Comparison of ENCODE assay signal across 7 cellular contexts in genomic region chr11:59614277-59615131, GRCh38. TPM values are rescaled to one million over a fixed set of nuclear protein-coding genes. Genes with fewer than 3 reads are reported as not detected.
DNase-seq lines count a peak whose midpoint lies in the region; ATAC-seq and TF ChIP-seq lines count a peak whose summit lies in the region.

No MANE protein-coding gene starts in this region.

- ATAC-seq in GM23338 (no peak), GM21723 (IDR thresholded peaks at IDR 0.05; ENCODE audit: unreplicated experiment) (no peak), GM18498 (IDR thresholded peaks at IDR 0.05; ENCODE audit: unreplicated experiment) (no peak)

- peaks cover 13% of the 10 kb centered on the region; the same call in 2 of the 3 replicates for H3K36me3 Mint-ChIP-seq in GM23338 (ENCODE audit: low read depth)

- no peaks in the 10 kb centered on the region for H3K9me2 ChIP-seq in GM23338 (ENCODE audit: insufficient read depth)

- peak overlapping the region; percentile 84 for H3K9ac ChIP-seq in SK-N-MC (ENCODE audit: insufficient read length)

- H4K20me1 ChIP-seq in GM23338 (replicated peaks; ENCODE audit: insufficient read depth), result peaks cover 29% of the 10 kb centered on the region

- H3K27me3 ChIP-seq in GM23338 (ENCODE audit: insufficient read depth), result no peaks in the 10 kb centered on the region

- peaks cover 8% of the 10 kb centered on the region for H3K4me1 ChIP-seq in GM23338 (ENCODE audit: insufficient read depth)

- DNase-seq in GM23338 (ENCODE audit: low spot score) (no peak), SK-N-MC (ENCODE audit: low read depth, low spot score) (no peak), fibroblast of villous mesenchyme (ENCODE audit: low read depth) (peak; percentile 14), skeletal muscle cell (ENCODE audit: low read depth) (no peak)
- DNase-seq in stimulated activated CD4-positive, alpha-beta T cell treated with anti-CD3 and anti-CD28 coated beads, Interleukin-2, amount 100 ng/mL, for 48 hours, result no peak

- peak overlapping the region; percentile 93 for H3K4me2 ChIP-seq in GM23338

- H2AFZ ChIP-seq in GM23338, result no peak overlapping the region

- H3K9me3 ChIP-seq in SK-N-MC (ENCODE audit: low read depth, low read length), result no peaks in the 10 kb centered on the region

- H3K27ac Mint-ChIP-seq in GM23338, result peak overlapping the region; percentile 89

- peak overlapping the region; percentile 90 for H3K4me3 ChIP-seq in GM23338
- H3K4me3 ChIP-seq in SK-N-MC, result peak overlapping the region; percentile 91
- peak overlapping the region; percentile 66 for H3K4me3 ChIP-seq in fibroblast of villous mesenchyme (ENCODE audit: low read depth, low read length)
- peak overlapping the region; percentile 88 for H3K4me3 ChIP-seq in skeletal muscle cell (ENCODE audit: low read depth, low read length)

- H3K27ac ChIP-seq in GM23338 (ENCODE audit: low read depth) (no peak overlapping the region; the same call in 1 of the 2 replicates), SK-N-MC (no peak overlapping the region)

- H3K4me3 Mint-ChIP-seq in GM23338, result peak overlapping the region; percentile 92

- no peaks in the 10 kb centered on the region for H3K9me3 Mint-ChIP-seq in GM23338

- no peak for TF ChIP-seq CTCF in GM23338 (conservative IDR thresholded peaks at IDR 0.05; ENCODE audit: low read depth in 2 of 2)
- no peak for TF ChIP-seq CTCF in fibroblast of villous mesenchyme (IDR thresholded peaks at IDR 0.05; ENCODE audit: insufficient read depth, low read depth, low read length)

- H3K27me3 Mint-ChIP-seq in GM23338 (ENCODE audit: insufficient read depth, low read depth, poor library complexity), result no peaks in the 10 kb centered on the region

- peaks cover 45% of the 10 kb centered on the region for H3K79me2 ChIP-seq in GM23338 (replicated peaks; ENCODE audit: insufficient read depth)

- peaks cover 12% of the 10 kb centered on the region for H3K4me1 Mint-ChIP-seq in GM23338

- H3F3A ChIP-seq in GM23338 (replicated peaks; ENCODE audit: low read depth), result no peaks in the 10 kb centered on the region

- H3K36me3 ChIP-seq in GM23338 (ENCODE audit: insufficient read depth), result peaks cover 5% of the 10 kb centered on the region
- H3K36me3 ChIP-seq in SK-N-MC (ENCODE audit: insufficient read depth, low read length), result peaks cover 12% of the 10 kb centered on the region

TF ChIP-seq in GM23338, 12 proteins besides CTCF, POLR2A, EP300 and RAD21 (continues in another document):
- TF ChIP-seq CREB1 (CRISPR knock-in tag; IDR thresholded peaks at IDR 0.05; ENCODE audit: low read depth) (no peak), JUNB (IDR thresholded peaks at IDR 0.05; ENCODE audit: unreplicated experiment) (no peak), ZNF331 (CRISPR knock-in tag; IDR thresholded peaks at IDR 0.05; ENCODE audit: low read depth) (no peak), NANOG (IDR thresholded peaks at IDR 0.05; ENCODE audit: borderline replicate concordance) (no peak), ETS1 (IDR thresholded peaks at IDR 0.05) (no peak), EZH2phosphoT487 (IDR thresholded peaks at IDR 0.05; ENCODE audit: unreplicated experiment) (no peak), ZNF462 (CRISPR knock-in tag; IDR thresholded peaks at IDR 0.05) (no peak), EZH2 (IDR thresholded peaks at IDR 0.05; ENCODE audit: low read depth, unreplicated experiment) (no peak), ZNF114 (CRISPR knock-in tag; IDR thresholded peaks at IDR 0.05) (no peak), STAT1 (IDR thresholded peaks at IDR 0.05; ENCODE audit: unreplicated experiment) (no peak)

RNA-seq across cellular contexts. Expression of gene OSBP, which starts 1.1 kb away (rescaled TPM):
- total RNA-seq in GM23338 (2014; rRNA removed; shearing (Covaris generic)), result 35.7 and 39.3 TPM in 2 replicates
- 11.0 and 13.1 TPM in 2 replicates for polyA plus RNA-seq in GM23338 (2016; fragmentation: Nextera tagmentation; extraction: Ambion mirVana)
- total RNA-seq in fibroblast of villous mesenchyme, result 34.8 and 44.0 TPM in 2 replicates

RNA-seq across cellular contexts. Expression of gene PATL1, which starts 54.3 kb away (rescaled TPM):
- total RNA-seq in GM23338 (2014; rRNA removed; shearing (Covaris generic)), result 19.6 and 20.8 TPM in 2 replicates
- 12.3 and 12.9 TPM in 2 replicates for polyA plus RNA-seq in GM23338 (2016; fragmentation: Nextera tagmentation; extraction: Ambion mirVana)
- 15.5 and 17.1 TPM in 2 replicates for total RNA-seq in fibroblast of villous mesenchyme
